2 cellular contexts compared by ENCODE assay signal in the genomic region with DNA sequence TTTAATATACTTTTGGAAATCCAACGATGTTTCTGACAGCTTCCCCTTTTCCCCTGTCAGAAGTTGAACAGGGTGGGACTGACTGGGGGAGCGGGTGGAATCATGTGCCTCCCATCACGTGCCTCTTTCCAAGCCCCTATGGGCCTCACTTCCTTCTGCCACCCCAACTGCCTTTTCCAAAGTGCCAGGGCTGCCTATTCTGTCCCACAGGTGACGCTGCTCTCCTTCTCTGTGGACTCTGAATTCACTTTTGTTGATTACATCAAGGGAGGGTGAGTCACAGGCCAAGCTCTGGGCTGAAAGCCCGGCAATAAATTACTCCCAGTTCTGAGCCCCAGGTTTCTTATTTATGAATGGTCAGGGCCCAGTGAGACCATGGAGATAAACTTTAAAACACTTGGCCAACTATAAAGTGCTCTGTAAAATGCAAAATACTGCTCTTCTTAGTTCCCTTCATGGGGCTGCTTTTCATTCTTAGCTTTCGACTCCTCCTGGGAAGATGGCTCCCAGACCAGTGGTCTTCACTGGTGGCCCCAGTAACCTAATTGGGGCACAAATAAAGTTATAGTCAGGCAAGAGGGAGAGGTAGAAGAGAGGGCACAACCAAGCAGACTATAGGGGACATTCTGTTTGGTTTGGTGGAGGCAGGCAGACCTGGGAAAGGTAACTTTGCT.
TF ChIP-seq lines count a peak whose summit lies in the region.

No MANE protein-coding gene starts in this region.

TF ChIP-seq in HEK293, 187 proteins besides CTCF, POLR2A, EP300 and RAD21 (continues in another document):
- TF ChIP-seq, protein P1, sequence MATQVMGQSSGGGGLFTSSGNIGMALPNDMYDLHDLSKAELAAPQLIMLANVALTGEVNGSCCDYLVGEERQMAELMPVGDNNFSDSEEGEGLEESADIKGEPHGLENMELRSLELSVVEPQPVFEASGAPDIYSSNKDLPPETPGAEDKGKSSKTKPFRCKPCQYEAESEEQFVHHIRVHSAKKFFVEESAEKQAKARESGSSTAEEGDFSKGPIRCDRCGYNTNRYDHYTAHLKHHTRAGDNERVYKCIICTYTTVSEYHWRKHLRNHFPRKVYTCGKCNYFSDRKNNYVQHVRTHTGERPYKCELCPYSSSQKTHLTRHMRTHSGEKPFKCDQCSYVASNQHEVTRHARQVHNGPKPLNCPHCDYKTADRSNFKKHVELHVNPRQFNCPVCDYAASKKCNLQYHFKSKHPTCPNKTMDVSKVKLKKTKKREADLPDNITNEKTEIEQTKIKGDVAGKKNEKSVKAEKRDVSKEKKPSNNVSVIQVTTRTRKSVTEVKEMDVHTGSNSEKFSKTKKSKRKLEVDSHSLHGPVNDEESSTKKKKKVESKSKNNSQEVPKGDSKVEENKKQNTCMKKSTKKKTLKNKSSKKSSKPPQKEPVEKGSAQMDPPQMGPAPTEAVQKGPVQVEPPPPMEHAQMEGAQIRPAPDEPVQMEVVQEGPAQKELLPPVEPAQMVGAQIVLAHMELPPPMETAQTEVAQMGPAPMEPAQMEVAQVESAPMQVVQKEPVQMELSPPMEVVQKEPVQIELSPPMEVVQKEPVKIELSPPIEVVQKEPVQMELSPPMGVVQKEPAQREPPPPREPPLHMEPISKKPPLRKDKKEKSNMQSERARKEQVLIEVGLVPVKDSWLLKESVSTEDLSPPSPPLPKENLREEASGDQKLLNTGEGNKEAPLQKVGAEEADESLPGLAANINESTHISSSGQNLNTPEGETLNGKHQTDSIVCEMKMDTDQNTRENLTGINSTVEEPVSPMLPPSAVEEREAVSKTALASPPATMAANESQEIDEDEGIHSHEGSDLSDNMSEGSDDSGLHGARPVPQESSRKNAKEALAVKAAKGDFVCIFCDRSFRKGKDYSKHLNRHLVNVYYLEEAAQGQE (tag by site-specific recombination; IDR thresholded peaks at IDR 0.05), result no peak
- TF ChIP-seq, protein P2, sequence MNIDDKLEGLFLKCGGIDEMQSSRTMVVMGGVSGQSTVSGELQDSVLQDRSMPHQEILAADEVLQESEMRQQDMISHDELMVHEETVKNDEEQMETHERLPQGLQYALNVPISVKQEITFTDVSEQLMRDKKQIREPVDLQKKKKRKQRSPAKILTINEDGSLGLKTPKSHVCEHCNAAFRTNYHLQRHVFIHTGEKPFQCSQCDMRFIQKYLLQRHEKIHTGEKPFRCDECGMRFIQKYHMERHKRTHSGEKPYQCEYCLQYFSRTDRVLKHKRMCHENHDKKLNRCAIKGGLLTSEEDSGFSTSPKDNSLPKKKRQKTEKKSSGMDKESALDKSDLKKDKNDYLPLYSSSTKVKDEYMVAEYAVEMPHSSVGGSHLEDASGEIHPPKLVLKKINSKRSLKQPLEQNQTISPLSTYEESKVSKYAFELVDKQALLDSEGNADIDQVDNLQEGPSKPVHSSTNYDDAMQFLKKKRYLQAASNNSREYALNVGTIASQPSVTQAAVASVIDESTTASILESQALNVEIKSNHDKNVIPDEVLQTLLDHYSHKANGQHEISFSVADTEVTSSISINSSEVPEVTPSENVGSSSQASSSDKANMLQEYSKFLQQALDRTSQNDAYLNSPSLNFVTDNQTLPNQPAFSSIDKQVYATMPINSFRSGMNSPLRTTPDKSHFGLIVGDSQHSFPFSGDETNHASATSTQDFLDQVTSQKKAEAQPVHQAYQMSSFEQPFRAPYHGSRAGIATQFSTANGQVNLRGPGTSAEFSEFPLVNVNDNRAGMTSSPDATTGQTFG (tag by site-specific recombination; IDR thresholded peaks at IDR 0.05; ENCODE audit: borderline replicate concordance), result no peak
- TF ChIP-seq ZFHX2 (tag by site-specific recombination; conservative IDR thresholded peaks at IDR 0.05) (no peak), GLI2 (tag by site-specific recombination; IDR thresholded peaks at IDR 0.05; ENCODE audit: borderline replicate concordance, low read depth) (no peak), ZNF529 (tag by site-specific recombination; IDR thresholded peaks at IDR 0.05; ENCODE audit: insufficient replicate concordance) (no peak), ZNF274 (IDR thresholded peaks at IDR 0.05; ENCODE audit: low read length) (no peak), ZNF274 (tag by site-specific recombination; IDR thresholded peaks at IDR 0.05; ENCODE audit: borderline replicate concordance) (no peak), ZNF623 (tag by site-specific recombination; IDR thresholded peaks at IDR 0.05) (no peak), ZBTB21 (tag by site-specific recombination; IDR thresholded peaks at IDR 0.05) (no peak), ZNF140 (tag by site-specific recombination; IDR thresholded peaks at IDR 0.05) (no peak), OVOL3 (tag by site-specific recombination; IDR thresholded peaks at IDR 0.05) (no peak), ZNF350 (tag by site-specific recombination; IDR thresholded peaks at IDR 0.05) (no peak), TRIM28 (IDR thresholded peaks at IDR 0.05; ENCODE audit: borderline replicate concordance, low read length) (no peak)
- TF ChIP-seq, protein P3, sequence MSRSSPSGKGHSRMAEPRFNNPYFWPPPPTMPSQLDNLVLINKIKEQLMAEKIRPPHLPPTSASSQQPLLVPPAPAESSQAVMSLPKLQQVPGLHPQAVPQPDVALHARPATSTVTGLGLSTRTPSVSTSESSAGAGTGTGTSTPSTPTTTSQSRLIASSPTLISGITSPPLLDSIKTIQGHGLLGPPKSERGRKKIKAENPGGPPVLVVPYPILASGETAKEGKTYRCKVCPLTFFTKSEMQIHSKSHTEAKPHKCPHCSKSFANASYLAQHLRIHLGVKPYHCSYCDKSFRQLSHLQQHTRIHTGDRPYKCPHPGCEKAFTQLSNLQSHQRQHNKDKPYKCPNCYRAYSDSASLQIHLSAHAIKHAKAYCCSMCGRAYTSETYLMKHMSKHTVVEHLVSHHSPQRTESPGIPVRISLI (tag by site-specific recombination; IDR thresholded peaks at IDR 0.05), result no peak
- TF ChIP-seq, protein P4, sequence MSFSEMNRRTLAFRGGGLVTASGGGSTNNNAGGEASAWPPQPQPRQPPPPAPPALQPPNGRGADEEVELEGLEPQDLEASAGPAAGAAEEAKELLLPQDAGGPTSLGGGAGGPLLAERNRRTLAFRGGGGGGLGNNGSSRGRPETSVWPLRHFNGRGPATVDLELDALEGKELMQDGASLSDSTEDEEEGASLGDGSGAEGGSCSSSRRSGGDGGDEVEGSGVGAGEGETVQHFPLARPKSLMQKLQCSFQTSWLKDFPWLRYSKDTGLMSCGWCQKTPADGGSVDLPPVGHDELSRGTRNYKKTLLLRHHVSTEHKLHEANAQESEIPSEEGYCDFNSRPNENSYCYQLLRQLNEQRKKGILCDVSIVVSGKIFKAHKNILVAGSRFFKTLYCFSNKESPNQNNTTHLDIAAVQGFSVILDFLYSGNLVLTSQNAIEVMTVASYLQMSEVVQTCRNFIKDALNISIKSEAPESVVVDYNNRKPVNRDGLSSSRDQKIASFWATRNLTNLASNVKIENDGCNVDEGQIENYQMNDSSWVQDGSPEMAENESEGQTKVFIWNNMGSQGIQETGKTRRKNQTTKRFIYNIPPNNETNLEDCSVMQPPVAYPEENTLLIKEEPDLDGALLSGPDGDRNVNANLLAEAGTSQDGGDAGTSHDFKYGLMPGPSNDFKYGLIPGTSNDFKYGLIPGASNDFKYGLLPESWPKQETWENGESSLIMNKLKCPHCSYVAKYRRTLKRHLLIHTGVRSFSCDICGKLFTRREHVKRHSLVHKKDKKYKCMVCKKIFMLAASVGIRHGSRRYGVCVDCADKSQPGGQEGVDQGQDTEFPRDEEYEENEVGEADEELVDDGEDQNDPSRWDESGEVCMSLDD (tag by site-specific recombination; IDR thresholded peaks at IDR 0.05), result no peak
- TF ChIP-seq, protein P5, sequence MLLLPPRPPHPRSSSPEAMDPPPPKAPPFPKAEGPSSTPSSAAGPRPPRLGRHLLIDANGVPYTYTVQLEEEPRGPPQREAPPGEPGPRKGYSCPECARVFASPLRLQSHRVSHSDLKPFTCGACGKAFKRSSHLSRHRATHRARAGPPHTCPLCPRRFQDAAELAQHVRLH (tag by site-specific recombination; IDR thresholded peaks at IDR 0.05), result no peak

TF ChIP-seq in endothelial cell of umbilical vein, 7 proteins besides CTCF, POLR2A, EP300 and RAD21 (continued from another document):
- peak; percentile 67 for TF ChIP-seq JUN (IDR thresholded peaks at IDR 0.05; ENCODE audit: borderline replicate concordance, insufficient read depth, insufficient read length, low read depth)
- TF ChIP-seq GATA2 (IDR thresholded peaks at IDR 0.05; ENCODE audit: insufficient read depth, insufficient read length, low read depth, low read length), result peak; percentile 51
TF ChIP-seq in endothelial cell of umbilical vein: peak in this region for 4.
